ENCODE assay signal across 8 cellular contexts in the genomic region with DNA sequence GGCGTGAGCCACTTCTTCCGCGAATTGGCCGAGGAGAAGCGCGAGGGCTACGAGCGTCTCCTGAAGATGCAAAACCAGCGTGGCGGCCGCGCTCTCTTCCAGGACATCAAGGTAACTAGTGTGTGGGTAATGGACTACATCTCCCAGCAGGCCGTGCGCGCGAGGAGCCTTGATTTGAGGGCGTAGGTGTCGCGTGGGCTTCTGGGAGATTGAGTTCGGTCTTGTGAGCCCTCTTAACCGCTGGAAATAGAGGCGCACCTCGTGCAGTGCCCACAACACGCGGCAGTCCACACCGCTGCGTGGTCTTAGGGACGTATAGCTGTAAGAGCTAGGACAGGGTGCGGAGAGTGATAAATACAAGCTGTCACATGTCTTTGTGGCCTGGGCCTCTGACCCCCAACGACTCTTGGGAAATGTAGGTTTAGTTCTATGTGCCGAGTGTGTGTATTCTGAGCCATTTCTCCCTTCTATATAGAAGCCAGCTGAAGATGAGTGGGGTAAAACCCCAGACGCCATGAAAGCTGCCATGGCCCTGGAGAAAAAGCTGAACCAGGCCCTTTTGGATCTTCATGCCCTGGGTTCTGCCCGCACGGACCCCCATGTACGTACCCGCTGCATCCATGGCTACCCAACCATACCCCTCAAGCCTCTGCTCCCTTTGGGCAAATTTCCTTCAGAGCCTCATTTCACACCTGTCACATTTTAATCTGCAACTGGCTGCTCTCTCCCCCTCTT. TPM values are rescaled to one million over a fixed set of nuclear protein-coding genes. Genes with fewer than 3 reads are reported as not detected.
DNase-seq lines count a peak whose midpoint lies in the region; ATAC-seq, FAIRE-seq and TF ChIP-seq lines count a peak whose summit lies in the region.

No MANE protein-coding gene starts in this region.

- peak overlapping the region; percentile 75 for H3K4me3 ChIP-seq in HL-60 (replicated peaks; ENCODE audit: insufficient read depth, low read length)
- H3K4me3 ChIP-seq in H1 (ENCODE audit: extremely low read depth in 1 of 4, insufficient read depth in 2 of 4, low read depth in 3 of 4, low read length in 4 of 4) = peak overlapping the region; percentile 86 to 96 (median 92)

- peak overlapping the region; percentile 98 for H2AK5ac ChIP-seq in H1 (ENCODE audit: low read depth, low read length)

- peak overlapping the region; percentile 31 for H4K5ac ChIP-seq in H1 (ENCODE audit: insufficient read length, low read depth, low read length)

- no peak overlapping the region for H4K91ac ChIP-seq in H1 (replicated peaks; ENCODE audit: insufficient read length, low read length)

- WGBS in H1 (ENCODE audit: extremely low coverage in 1 of 2, insufficient coverage in 1 of 2, insufficient read length in 1 of 2, insufficient replicate concordance in 2 of 2, low coverage in 1 of 2, low lambda C conversion rate in 2 of 2, missing lambda C conversion rate in 1 of 2), 2 experiments = 20% methylated on average over 36 of the region's 36 CpGs; no CpG with 5 or more reads in 1 of the 2 experiments

- H3K4me2 ChIP-seq in H1 (ENCODE audit: insufficient read depth in 1 of 2, low read depth in 2 of 2, low read length in 2 of 2) = peak overlapping the region; percentile 89 to 99

- H3K27me3 ChIP-seq in HL-60 (ENCODE audit: insufficient read depth, poor library complexity, severe bottlenecking) (no peaks in the 10 kb centered on the region), H1 (replicated peaks in 1 of 4; ENCODE audit: control insufficient read depth in 3 of 4, extremely low read depth in 1 of 4, insufficient read depth in 3 of 4, low read length in 3 of 4) (no peaks in the 10 kb centered on the region)

- H3K9me3 ChIP-seq in H1 (ENCODE audit: insufficient read depth in 2 of 2, low read depth in 1 of 2, low read length in 1 of 2) = no peaks in the 10 kb centered on the region

- peak; percentile 15 for ATAC-seq in GM18868 (IDR thresholded peaks at IDR 0.05; ENCODE audit: unreplicated experiment)

- DNase-seq in A172 (ENCODE audit: low spot score) (peak; percentile 58), HL-60 (ENCODE audit: low read depth in 1 of 2, low spot score in 1 of 2) (peak; percentile 73 to 92), H1 (ENCODE audit: low read depth in 1 of 2, low spot score in 2 of 2) (peak in 1 of 2 experiments; percentile 89), mesenteric fat pad (ENCODE audit: low spot score) (peak; percentile 93)
- DNase-seq in NK-92 treated with Interleukin-12 subunit alpha and Interleukin-12 subunit beta, amount 100 ng/mL, for 24 hours (lab: John Stamatoyannopoulos, UW) = peak; percentile 82
- peak; percentile 73 for DNase-seq in activated CD8-positive, alpha-beta memory T cell treated with anti-CD3 and anti-CD28 coated beads, Interleukin-2, amount 50 U/mL, for 1 hour (ENCODE audit: extremely low read depth)
- DNase-seq in stimulated activated CD8-positive, alpha-beta memory T cell treated with anti-CD3 and anti-CD28 coated beads, Interleukin-15, amount 100 ng/mL, for 24 hours (ENCODE audit: low read depth) = peak; percentile 67

- peaks cover 17% of the 10 kb centered on the region; the same call in 1 of the 2 replicates for H3K23me2 ChIP-seq in H1 (ENCODE audit: low read depth, low read length)

- peaks cover 2 to 32% (median 12%) of the 10 kb centered on the region in 4 experiments; a peak in 5 of 8 replicates for H3K36me3 ChIP-seq in H1 (ENCODE audit: control insufficient read depth in 2 of 4, insufficient read depth in 4 of 4, low read length in 3 of 4)

- peak overlapping the region; percentile 81 for H2BK5ac ChIP-seq in H1 (ENCODE audit: low read depth, low read length)

- no peak overlapping the region for H2AFZ ChIP-seq in H1 (ENCODE audit: low read length)

- no peak overlapping the region for H2BK12ac ChIP-seq in H1 (ENCODE audit: low read depth, low read length)

- TF ChIP-seq CTCF in HL-60 (IDR thresholded peaks at IDR 0.05; ENCODE audit: insufficient read depth, low read length) (no peak), H1 (IDR thresholded peaks at IDR 0.05; ENCODE audit: control extremely low read depth in 1 of 3, insufficient read depth in 1 of 3, low read depth in 1 of 3, low read length in 3 of 3) (no peak)

- H3K56ac ChIP-seq in H1 (replicated peaks; ENCODE audit: insufficient read length, low read depth, low read length) = no peak overlapping the region

- H3K27ac ChIP-seq in HL-60 (replicated peaks) (peak overlapping the region; percentile 91), H1 (ENCODE audit: low read depth, low read length) (peak overlapping the region; percentile 67)

- H3K4ac ChIP-seq in H1 (replicated peaks; ENCODE audit: insufficient read length, low read depth, low read length) = no peak overlapping the region

- H2BK120ac ChIP-seq in H1 (replicated peaks; ENCODE audit: low read depth, low read length) = no peak overlapping the region

- no peak for FAIRE-seq in H1 (lab: Jason Lieb, UNC)

- peak; percentile 58 to 63 for TF ChIP-seq POLR2A in H1 (IDR thresholded peaks at IDR 0.05; ENCODE audit: control extremely low read depth in 1 of 2, low read depth in 2 of 2, low read length in 2 of 2)

- H3K9ac ChIP-seq in H1 (replicated peaks in 1 of 4; ENCODE audit: extremely low read depth in 1 of 4, low read depth in 3 of 4, low read length in 3 of 4) = peak overlapping the region; percentile 75 to 87 (median 83)

- H3K14ac ChIP-seq in H1 (ENCODE audit: insufficient read length) = no peak overlapping the region

- no peak for TF ChIP-seq EP300 in H1 (IDR thresholded peaks at IDR 0.05; ENCODE audit: borderline replicate concordance in 1 of 2, low read depth in 2 of 2, low read length in 2 of 2)

- peaks cover 4 to 20% (median 13%) of the 10 kb centered on the region in 4 experiments for H3K4me1 ChIP-seq in H1 (replicated peaks in 1 of 4; ENCODE audit: control insufficient read depth in 3 of 4, insufficient read depth in 4 of 4, low read length in 3 of 4)

- TF ChIP-seq RAD21 in H1 (IDR thresholded peaks at IDR 0.05 in 1 of 2, conservative IDR thresholded peaks at IDR 0.05 in 1 of 2; ENCODE audit: low read depth in 2 of 2, low read length in 2 of 2) = no peak

- H3K18ac ChIP-seq in H1 (ENCODE audit: extremely low read depth, low read length) = peak overlapping the region; percentile 95

- CTCF ChIA-PET in H1 (lab: Charles Lee; ENCODE audit: partially characterized antibody) = interaction anchor here (0.5 to 1.4 kb wide), 9 partner anchors 10 to 122 kb away, joined by 3 to 5 read pairs (median 3); no protein-coding TSS in a partner anchor

- H3K23ac ChIP-seq in H1 (ENCODE audit: insufficient read length) = no peak overlapping the region

- H3K79me2 ChIP-seq in H1 (ENCODE audit: control insufficient read depth in 1 of 2, insufficient read depth in 2 of 2, low read length in 2 of 2) = peaks cover 0 to 13% of the 10 kb centered on the region in 2 experiments; a peak in 2 of 4 replicates

- peak overlapping the region; percentile 81; the same call in 1 of the 2 replicates for H4K8ac ChIP-seq in H1 (ENCODE audit: extremely low read depth, insufficient read depth, low read length)

- peaks cover 4% of the 10 kb centered on the region for H3K79me1 ChIP-seq in H1 (ENCODE audit: low read depth, low read length)

- no peak overlapping the region for H2BK20ac ChIP-seq in H1 (ENCODE audit: low read length)

- POLR2A ChIA-PET in H1 (lab: Charles Lee; ENCODE audit: partially characterized antibody) = interaction anchor here (0.8 to 5.4 kb wide), 25 partner anchors 12 to 347 kb away, joined by 3 to 56 read pairs (median 5); a partner anchor contains a TSS

- H2BK15ac ChIP-seq in H1 (ENCODE audit: low read length) = no peak overlapping the region

- H4K20me1 ChIP-seq in H1 (replicated peaks in 1 of 2; ENCODE audit: control insufficient read depth in 1 of 2, insufficient read depth in 2 of 2, low read length in 2 of 2) = peaks cover 3 to 20% of the 10 kb centered on the region in 2 experiments

RNA-seq across cellular contexts. Expression of a gene that starts 0.9 kb away (rescaled TPM):
- total RNA-seq in A172 (2014; rRNA removed; shearing (Covaris generic)) = 1,818 and 2,662 TPM in 2 replicates
- 1,751 and 1,764 TPM in 2 replicates for total RNA-seq in H1 (2021; fragmentation: NEBNext Ultra II Directional; extraction: Animal tissue kit (Norgen Biotek cat#: 25700))
- 2,427 and 3,043 TPM in 2 replicates for polyA plus RNA-seq in H1 (2011; rRNA removed)
- 1,042 TPM for polyA plus RNA-seq in H1 (2011; cell fraction: cytosol; rRNA removed)
- 1,402 TPM for polyA plus RNA-seq in H1 (2011; cell fraction: nucleus; rRNA removed)
- polyA plus RNA-seq in H1 (2012, experiment 1 of 2) = 1,164 to 2,476 TPM (median 2,085 TPM) in 4 replicates
- 3,986 TPM for polyA plus RNA-seq in H1 (2012, experiment 2 of 2)
- polyA plus RNA-seq in H1 (2013, experiment 1 of 2) = 2,213 TPM
- 2,143 TPM for polyA plus RNA-seq in H1 (2013, experiment 2 of 2)
- 388 and 494 TPM in 2 replicates for polyA minus RNA-seq in H1 (2011; rRNA and poly(A)+ RNA removed)
- 417 TPM for polyA minus RNA-seq in H1 (2011; cell fraction: cytosol; rRNA and poly(A)+ RNA removed)
- 311 TPM for polyA minus RNA-seq in H1 (2011; cell fraction: nucleus; rRNA and poly(A)+ RNA removed)
- total RNA-seq in mesenteric fat pad = 9,334 TPM

RNA-seq across cellular contexts. Expression of a gene that starts 11.3 kb away (rescaled TPM):
- total RNA-seq in A172 (2014; rRNA removed; shearing (Covaris generic)) = 32.4 and 40.6 TPM in 2 replicates
- total RNA-seq in H1 (2021; fragmentation: NEBNext Ultra II Directional; extraction: Animal tissue kit (Norgen Biotek cat#: 25700)) = 257 and 295 TPM in 2 replicates
- 346 and 750 TPM in 2 replicates for polyA plus RNA-seq in H1 (2011; rRNA removed)
- 281 TPM for polyA plus RNA-seq in H1 (2011; cell fraction: cytosol; rRNA removed)
- 369 TPM for polyA plus RNA-seq in H1 (2011; cell fraction: nucleus; rRNA removed)
- 346 to 545 TPM (median 505 TPM) in 4 replicates for polyA plus RNA-seq in H1 (2012, experiment 1 of 2)
- polyA plus RNA-seq in H1 (2012, experiment 2 of 2) = 448 TPM
- polyA plus RNA-seq in H1 (2013, experiment 1 of 2) = 121 TPM
- 128 TPM for polyA plus RNA-seq in H1 (2013, experiment 2 of 2)
- 70.9 and 97.6 TPM in 2 replicates for polyA minus RNA-seq in H1 (2011; rRNA and poly(A)+ RNA removed)
- polyA minus RNA-seq in H1 (2011; cell fraction: cytosol; rRNA and poly(A)+ RNA removed) = 127 TPM
- polyA minus RNA-seq in H1 (2011; cell fraction: nucleus; rRNA and poly(A)+ RNA removed) = 125 TPM
- 71.8 TPM for total RNA-seq in mesenteric fat pad

RNA-seq across cellular contexts. Expression of a gene that starts 27.1 kb away (rescaled TPM):
- total RNA-seq in A172 (2014; rRNA removed; shearing (Covaris generic)) = 14.1 and 18.2 TPM in 2 replicates
- 37.8 and 38.7 TPM in 2 replicates for total RNA-seq in H1 (2021; fragmentation: NEBNext Ultra II Directional; extraction: Animal tissue kit (Norgen Biotek cat#: 25700))
- polyA plus RNA-seq in H1 (2011; rRNA removed) = 30.0 and 41.9 TPM in 2 replicates
- polyA plus RNA-seq in H1 (2011; cell fraction: cytosol; rRNA removed) = 25.6 TPM
- 52.0 TPM for polyA plus RNA-seq in H1 (2011; cell fraction: nucleus; rRNA removed)
- 31.3 to 34.4 TPM (median 34.1 TPM) in 4 replicates for polyA plus RNA-seq in H1 (2012, experiment 1 of 2)
- polyA plus RNA-seq in H1 (2012, experiment 2 of 2) = 33.2 TPM
- 23.7 TPM for polyA plus RNA-seq in H1 (2013, experiment 1 of 2)
- polyA plus RNA-seq in H1 (2013, experiment 2 of 2) = 22.3 TPM
- polyA minus RNA-seq in H1 (2011; rRNA and poly(A)+ RNA removed) = 43.2 and 45.0 TPM in 2 replicates
- 25.8 TPM for polyA minus RNA-seq in H1 (2011; cell fraction: cytosol; rRNA and poly(A)+ RNA removed)
- 19.8 TPM for polyA minus RNA-seq in H1 (2011; cell fraction: nucleus; rRNA and poly(A)+ RNA removed)
- 82.0 TPM for total RNA-seq in mesenteric fat pad

RNA-seq across cellular contexts. Expression of a gene that starts 27.7 kb away (rescaled TPM):
- total RNA-seq in A172 (2014; rRNA removed; shearing (Covaris generic)) = 121 and 149 TPM in 2 replicates
- total RNA-seq in H1 (2021; fragmentation: NEBNext Ultra II Directional; extraction: Animal tissue kit (Norgen Biotek cat#: 25700)) = 152 and 160 TPM in 2 replicates
- polyA plus RNA-seq in H1 (2011; rRNA removed) = 247 and 341 TPM in 2 replicates
- 318 TPM for polyA plus RNA-seq in H1 (2011; cell fraction: cytosol; rRNA removed)
- polyA plus RNA-seq in H1 (2011; cell fraction: nucleus; rRNA removed) = 322 TPM
- 172 to 250 TPM (median 216 TPM) in 4 replicates for polyA plus RNA-seq in H1 (2012, experiment 1 of 2)
- polyA plus RNA-seq in H1 (2012, experiment 2 of 2) = 191 TPM
- polyA plus RNA-seq in H1 (2013, experiment 1 of 2) = 85.2 TPM
- 79.0 TPM for polyA plus RNA-seq in H1 (2013, experiment 2 of 2)
- 148 and 152 TPM in 2 replicates for polyA minus RNA-seq in H1 (2011; rRNA and poly(A)+ RNA removed)
- 139 TPM for polyA minus RNA-seq in H1 (2011; cell fraction: cytosol; rRNA and poly(A)+ RNA removed)
- 97.5 TPM for polyA minus RNA-seq in H1 (2011; cell fraction: nucleus; rRNA and poly(A)+ RNA removed)
- total RNA-seq in mesenteric fat pad = 40.0 TPM

RNA-seq across cellular contexts. Expression of a gene that starts 32.5 kb away (rescaled TPM):
- total RNA-seq in A172 (2014; rRNA removed; shearing (Covaris generic)) = 0.10 TPM in 1 of 2 replicates, not detected in the other
- total RNA-seq in H1 (2021; fragmentation: NEBNext Ultra II Directional; extraction: Animal tissue kit (Norgen Biotek cat#: 25700)) = 2.2 and 2.7 TPM in 2 replicates
- 2.8 and 2.9 TPM in 2 replicates for polyA plus RNA-seq in H1 (2011; rRNA removed)
- 2.7 TPM for polyA plus RNA-seq in H1 (2011; cell fraction: cytosol; rRNA removed)
- 3.1 TPM for polyA plus RNA-seq in H1 (2011; cell fraction: nucleus; rRNA removed)
- polyA plus RNA-seq in H1 (2012, experiment 1 of 2) = 2.0 to 3.1 TPM (median 2.4 TPM) in 4 replicates
- 1.7 TPM for polyA plus RNA-seq in H1 (2012, experiment 2 of 2)
- 1.2 TPM for polyA plus RNA-seq in H1 (2013, experiment 1 of 2)
- 1.2 TPM for polyA plus RNA-seq in H1 (2013, experiment 2 of 2)
- 0.34 and 0.35 TPM in 2 replicates for polyA minus RNA-seq in H1 (2011; rRNA and poly(A)+ RNA removed)
- 1.8 TPM for polyA minus RNA-seq in H1 (2011; cell fraction: cytosol; rRNA and poly(A)+ RNA removed)
- polyA minus RNA-seq in H1 (2011; cell fraction: nucleus; rRNA and poly(A)+ RNA removed) = 0.60 TPM
- total RNA-seq in mesenteric fat pad = 0.61 TPM
